Comparison of ENCODE assay signal across 8 cellular contexts in genomic region chr16:27549607-27549856, GRCh38. TPM values are rescaled to one million over a fixed set of nuclear protein-coding genes. Genes with fewer than 3 reads are reported as not detected.
A peak's percentile ranks its signal among the peaks of the same experiment; 100 is the strongest.
DNase-seq lines count a peak whose midpoint lies in the region; ATAC-seq and TF ChIP-seq lines count a peak whose summit lies in the region.

No MANE protein-coding gene starts in this region.

- peak overlapping the region; percentile 99 for H3K4me3 Mint-ChIP-seq in activated naive CD8-positive, alpha-beta T cell
- peak overlapping the region; percentile 92 to 99 (median 97) for H3K4me3 Mint-ChIP-seq in immature natural killer cell

- TF ChIP-seq CTCF in testis (IDR thresholded peaks at IDR 0.05) = no peak

- whole genome bisulfite sequencing in testis, 2 donors = 0% methylated on average over 14 of the region's 24 CpGs; no CpG with 5 or more reads in 1 of the 2 donors

- H3K27ac Mint-ChIP-seq in activated naive CD8-positive, alpha-beta T cell = peak overlapping the region; percentile 87
- peak overlapping the region; percentile 91 to 99 (median 96) for H3K27ac Mint-ChIP-seq in immature natural killer cell

- peaks cover 39% of the 10 kb centered on the region for H3K4me1 Mint-ChIP-seq in activated naive CD8-positive, alpha-beta T cell (ENCODE audit: low read depth)
- peaks cover 41 to 52% of the 10 kb centered on the region in 2 donors for H3K4me1 Mint-ChIP-seq in immature natural killer cell

- TF ChIP-seq POLR2A in testis (IDR thresholded peaks at IDR 0.05) = no peak

- H3K36me3 ChIP-seq in testis (ENCODE audit: low read depth, missing control alignments) = no peaks in the 10 kb centered on the region

- intact Hi-C loops in testis (cut with DNase I; ENCODE audit: low total_unique reads) = no loop called here

- peak overlapping the region; percentile 52 to 71 for H3K27ac ChIP-seq in testis

- DNase-seq in immature natural killer cell (no peak), testis (no peak), NCI-H1694 treated with DMSO at 0.1 percent for 48 hours (lab: John Stamatoyannopoulos, UW) (no peak)
- DNase-seq in effector CD8-positive, alpha-beta T cell (lab: John Stamatoyannopoulos, UW) = no peak
- no peak for DNase-seq in stimulated activated CD4-positive, alpha-beta T cell treated with anti-CD3 and anti-CD28 coated beads, Interleukin-4, amount 100 ng/mL, for 24 hours

- no peaks in the 10 kb centered on the region for H3K27me3 ChIP-seq in testis

- no peaks in the 10 kb centered on the region for H3K9me3 ChIP-seq in testis

- ATAC-seq in GM19035 (IDR thresholded peaks at IDR 0.05; ENCODE audit: unreplicated experiment) = peak; percentile 49
- ATAC-seq in HG03064 (IDR thresholded peaks at IDR 0.05; ENCODE audit: low read depth, unreplicated experiment) = peak; percentile 36

- peak overlapping the region; percentile 77 to 80 for H3K4me3 ChIP-seq in testis

- H3K4me1 ChIP-seq in testis = peaks cover 24% of the 10 kb centered on the region

- H3K9me3 Mint-ChIP-seq in activated naive CD8-positive, alpha-beta T cell (ENCODE audit: low read depth) = no peaks in the 10 kb centered on the region
- H3K9me3 Mint-ChIP-seq in immature natural killer cell = no peaks in the 10 kb centered on the region

- H3K36me3 Mint-ChIP-seq in activated naive CD8-positive, alpha-beta T cell = peaks cover 6% of the 10 kb centered on the region
- peaks cover 2 to 16% (median 5%) of the 10 kb centered on the region in 3 donors for H3K36me3 Mint-ChIP-seq in immature natural killer cell

- no peaks in the 10 kb centered on the region for H3K27me3 Mint-ChIP-seq in activated naive CD8-positive, alpha-beta T cell
- H3K27me3 Mint-ChIP-seq in immature natural killer cell (ENCODE audit: low read depth in 3 of 3) = peaks cover 8 to 12% (median 10%) of the 10 kb centered on the region in 3 donors

RNA-seq across cellular contexts. Expression of gene GTF3C1, which starts 0.2 kb away (rescaled TPM):
- polyA plus RNA-seq in immature natural killer cell (100 to 1,000 TPM in 1 of 3 donors, 10 to 100 TPM in 2; 73.7 to 107 (median 97.6) TPM), testis (ENCODE audit: insufficient read depth, low read depth, low replicate concordance) (85.7 TPM)
- total RNA-seq in testis = 100 to 1,000 TPM; 129 to 154 TPM

RNA-seq across cellular contexts. Expression of gene KATNIP, which starts 0.4 kb away (rescaled TPM):
- 1 to 10 TPM in 2 of 3 donors, not detected in 1; 1.7 to 7.2 TPM for polyA plus RNA-seq in immature natural killer cell
- total RNA-seq in testis = 10 to 100 TPM; 48.6 to 80.2 TPM
- 43.2 TPM for polyA plus RNA-seq in testis (ENCODE audit: insufficient read depth, low read depth, low replicate concordance)
